8 cellular contexts compared by ENCODE assay signal in genomic region chr17:81911277-81911961, GRCh38. TPM values are rescaled to one million over a fixed set of nuclear protein-coding genes. Genes with fewer than 3 reads are reported as not detected.
DNase-seq lines count a peak whose midpoint lies in the region; ATAC-seq and TF ChIP-seq lines count a peak whose summit lies in the region.

Gene PCYT2, minus strand, starts transcription at chr17:81911399. Its CDS starts 44 bp downstream, at chr17:81911355.

- no peaks in the 10 kb centered on the region for H3K9me2 ChIP-seq in OCI-LY7 (ENCODE audit: insufficient read depth, low read length)

- CTCF ChIA-PET in OCI-LY7 (lab: Charles Lee; ENCODE audit: unreplicated experiment): no interaction called here

- peak; percentile 93 for DNase-seq in COR-L47 (lab: John Stamatoyannopoulos, UW)
- peak; percentile 98 for DNase-seq in OCI-LY7 (ENCODE audit: low spot score)
- peak; percentile 90 for DNase-seq in activated T-cell treated with anti-CD3 and anti-CD28 coated beads for 4 hours
- peak; percentile 45 for DNase-seq in epithelial cell of prostate (ENCODE audit: low read depth, low spot score)
- peak; percentile 93 for DNase-seq in mucosa of gallbladder (ENCODE audit: low spot score)
- DNase-seq in stimulated activated CD8-positive, alpha-beta memory T cell treated with anti-CD3 and anti-CD28 coated beads, Interleukin-4, amount 100 ng/mL, for 4 hours (ENCODE audit: low read depth in 2 of 2, low spot score in 1 of 2): peak; percentile 76 to 87

- peak within 1 kb of the TSS; percentile 1; the same call in 1 of the 2 replicates for H2AFZ ChIP-seq in OCI-LY7 (ENCODE audit: low read length)

- H3K36me3 ChIP-seq in OCI-LY7 (ENCODE audit: insufficient read depth, low read length): peaks cover 70% of the 10 kb centered on the region

- TF ChIP-seq EP300 in Ishikawa (IDR thresholded peaks at IDR 0.05; ENCODE audit: borderline replicate concordance): no peak

- no TSS peak for BruUV-seq in OCI-LY7 (replicated peaks; lab: Mats Ljungman, UMichigan)

- H3K4me2 ChIP-seq in OCI-LY7 (ENCODE audit: low read length): peak within 1 kb of the TSS; percentile 79

- H3K4me3 ChIP-seq in OCI-LY7 (ENCODE audit: low read depth, low read length, poor library complexity, severe bottlenecking): peak within 1 kb of the TSS; percentile 85

- POLR2A ChIA-PET in OCI-LY7 (lab: Charles Lee): interaction anchor here (0.5 kb wide), 1 partner anchor 19 kb away, joined by 3 read pairs; no protein-coding TSS in a partner anchor

- no peaks in the 10 kb centered on the region for H3K9me3 ChIP-seq in OCI-LY7 (ENCODE audit: low read length)

- peaks cover 5% of the 10 kb centered on the region; the same call in 1 of the 2 replicates for H3K79me2 ChIP-seq in OCI-LY7 (ENCODE audit: insufficient read depth, low read depth, low read length)

- H3K4me1 ChIP-seq in OCI-LY7 (ENCODE audit: insufficient read depth, low read length, poor library complexity, severe bottlenecking): peaks cover 15% of the 10 kb centered on the region

- no peaks in the 10 kb centered on the region; the same call in 1 of the 2 replicates for H4K20me1 ChIP-seq in OCI-LY7 (ENCODE audit: insufficient read depth, low read length)

- intact Hi-C loops in OCI-LY7 (cut with micrococcal nuclease; ENCODE audit: unreplicated experiment): loop anchor here (1.0 kb wide), 2 partner anchors 20 to 42 kb away; partner anchors contain the start of genes ALYREF and ANAPC11

- ATAC-seq in GM21447 (IDR thresholded peaks at IDR 0.05; ENCODE audit: unreplicated experiment): peak; percentile 67

- TF ChIP-seq RAD21 in Ishikawa (IDR thresholded peaks at IDR 0.05; ENCODE audit: low read depth): no peak

- peak; percentile 62 for TF ChIP-seq CTCF in OCI-LY7 (conservative IDR thresholded peaks at IDR 0.05; ENCODE audit: low read length)

- peak within 1 kb of the TSS; percentile 22 for H3K27ac ChIP-seq in OCI-LY7 (ENCODE audit: low read depth, low read length, poor library complexity, severe bottlenecking)
- H3K27ac ChIP-seq in epithelial cell of prostate: peak within 1 kb of the TSS; percentile 32

TF ChIP-seq in Ishikawa, 13 proteins besides CTCF, POLR2A, EP300 and RAD21:
- TF ChIP-seq NFIC (IDR thresholded peaks at IDR 0.05) (0 out of 2 replicates have a peak, but pooled peaks have one; percentile 24), CREB1 (IDR thresholded peaks at IDR 0.05; ENCODE audit: low read depth) (no peak), USF1 (IDR thresholded peaks at IDR 0.05) (peak; percentile 71), MAX (IDR thresholded peaks at IDR 0.05) (peak; percentile 8; the same call in 1 of the 2 replicates), EGR1 (IDR thresholded peaks at IDR 0.05) (peak; percentile 39; the same call in 1 of the 2 replicates), REST (IDR thresholded peaks at IDR 0.05; ENCODE audit: low read depth) (no peak)

RNA-seq across cellular contexts. Expression of gene PCYT2, which starts in this region (rescaled TPM):
- total RNA-seq in OCI-LY7 (2014; rRNA removed; shearing (Covaris generic)): 70.1 and 70.4 TPM in 2 replicates
- total RNA-seq in OCI-LY7 (2022) (104 and 108 TPM in 2 replicates), mucosa of gallbladder (66.0 TPM)

Comparison
In these comparisons a context has a peak if more than half of its experiments do, and no peak if none do; other contexts are left out.
1. Peak in every context shown above with its lines: DNase-seq, ATAC-seq, H3K4me3 ChIP-seq and H3K27ac ChIP-seq.
2. DNase-seq: peak in every context shown above with its lines; median percentile 98 in OCI-LY7; 93 in COR-L47; 93 in mucosa of gallbladder; 90 in activated T-cell treated with anti-CD3 and anti-CD28 coated beads for 4 hours; 82 in stimulated activated CD8-positive, alpha-beta memory T cell treated with anti-CD3 and anti-CD28 coated beads, Interleukin-4, amount 100 ng/mL, for 4 hours; 45 in epithelial cell of prostate.